8 cellular contexts compared by ENCODE assay signal in genomic region chr2:148813603-148814065, GRCh38.
A peak's percentile ranks its signal among the peaks of the same experiment; 100 is the strongest.
DNase-seq lines count a peak whose midpoint lies in the region; ATAC-seq, FAIRE-seq and TF ChIP-seq lines count a peak whose summit lies in the region.

No MANE protein-coding gene starts in this region.

- H3K27me3 Mint-ChIP-seq in neural crest cell (ENCODE audit: low read depth): peaks cover 4% of the 10 kb centered on the region

- H3K9ac ChIP-seq in HepG2 (ENCODE audit: insufficient read depth, low read depth, low read length): no peak overlapping the region

- 43% methylated on average over 11 of the region's 11 CpGs for WGBS in HepG2 (ENCODE audit: low lambda C conversion rate)
- WGBS in right lobe of liver (ENCODE audit: insufficient coverage, low coverage, low lambda C conversion rate, missing lambda C conversion rate): 67% methylated on average over 9 of the region's 11 CpGs

- no peak overlapping the region for H3K4me3 Mint-ChIP-seq in neural crest cell

- peak; percentile 40 for FAIRE-seq in HepG2 (lab: Jason Lieb, UNC)

- peak overlapping the region; percentile 3 for H3K27ac Mint-ChIP-seq in neural crest cell (ENCODE audit: unreplicated experiment)

- H3K9me3 ChIP-seq in HepG2 (ENCODE audit: low read length): no peaks in the 10 kb centered on the region
- H3K9me3 ChIP-seq in right lobe of liver: no peaks in the 10 kb centered on the region

- POLR2A ChIA-PET in HepG2 (lab: Yijun Ruan, JAX): no interaction called here

- no peaks in the 10 kb centered on the region for H3K4me1 ChIP-seq in HepG2 (ENCODE audit: insufficient read depth, low read length)
- H3K4me1 ChIP-seq in right lobe of liver: no peaks in the 10 kb centered on the region

- H3K27ac ChIP-seq in HepG2 (ENCODE audit: extremely low read length, insufficient read depth, low read length) (no peak overlapping the region), right lobe of liver (no peak overlapping the region)

- no TSS peak for BruUV-seq in HepG2 (replicated peaks; lab: Mats Ljungman, UMichigan)

- no peak for TF ChIP-seq POLR2A in HepG2 (IDR thresholded peaks at IDR 0.05; ENCODE audit: insufficient read depth in 1 of 2, low read depth in 2 of 2, low read length in 2 of 2)
- TF ChIP-seq POLR2A in right lobe of liver (IDR thresholded peaks at IDR 0.05): no peak

- peaks cover 0 to 27% of the 10 kb centered on the region in 2 experiments; a peak in 4 of 5 replicates for H3K27me3 ChIP-seq in HepG2 (ENCODE audit: control insufficient read depth in 1 of 2, insufficient read depth in 2 of 2, low read length in 2 of 2)
- H3K27me3 ChIP-seq in right lobe of liver: no peaks in the 10 kb centered on the region

- TF ChIP-seq CTCF in HepG2 (CRISPR knock-in tag; IDR thresholded peaks at IDR 0.05) (peak; percentile 27; the same call in 1 of the 2 replicates), right lobe of liver (IDR thresholded peaks at IDR 0.05) (no peak), neural crest cell (conservative IDR thresholded peaks at IDR 0.05) (no peak)

- in situ Hi-C loops in HepG2 (cut with HindIII; ENCODE audit: extremely low pct_ligation_motif_present, low pct_unique_long_range_greater_than_20kb): no loop called here

- no peaks in the 10 kb centered on the region for H3K36me3 Mint-ChIP-seq in neural crest cell (ENCODE audit: low read depth)

- CTCF ChIA-PET in HepG2 (lab: Yijun Ruan, JAX; ENCODE audit: low intra/inter-chr PET ratio, low total read pairs): no interaction called here

- H3K4me2 ChIP-seq in HepG2 (ENCODE audit: low read depth, low read length): no peak overlapping the region

- H3K4me1 Mint-ChIP-seq in neural crest cell: peaks cover 7% of the 10 kb centered on the region

- no peaks in the 10 kb centered on the region for H4K20me1 ChIP-seq in HepG2 (ENCODE audit: insufficient read depth, low read length)

- intact Hi-C loops in HepG2 (cut with micrococcal nuclease; ENCODE audit: unreplicated experiment): no loop called here
- intact Hi-C loops in right lobe of liver (cut with DNase I): no loop called here

- no peak for TF ChIP-seq RAD21 in HepG2 (CRISPR knock-in tag; IDR thresholded peaks at IDR 0.05)

- H3K4me3 ChIP-seq in HepG2 (replicated peaks in 1 of 3; ENCODE audit: insufficient read depth in 1 of 3, low read depth in 2 of 3, low read length in 3 of 3): no peak overlapping the region
- no peak overlapping the region for H3K4me3 ChIP-seq in right lobe of liver

- H3K9me3 Mint-ChIP-seq in neural crest cell: no peaks in the 10 kb centered on the region

- DNase-seq in HepG2 (ENCODE audit: low spot score) (no peak), right lobe of liver (no peak), neural crest cell (ENCODE audit: low read depth, low spot score) (no peak), DMS53 (lab: John Stamatoyannopoulos, UW) (no peak), NCI-H774 (lab: John Stamatoyannopoulos, UW) (no peak), DMS79 (lab: John Stamatoyannopoulos, UW) (no peak)
- peak; percentile 49 for DNase-seq in activated CD8-positive, alpha-beta memory T cell treated with anti-CD3 and anti-CD28 coated beads, Interleukin-2, amount 50 U/mL, for 24 hours (ENCODE audit: extremely low read depth)

- peak; percentile 88 for ATAC-seq in HepG2
- no peak for ATAC-seq in right lobe of liver
- peak; percentile 99 for ATAC-seq in HG03442 (IDR thresholded peaks at IDR 0.05; ENCODE audit: unreplicated experiment)

- H2AFZ ChIP-seq in HepG2 (ENCODE audit: low read length): no peak overlapping the region

- H3K79me2 ChIP-seq in HepG2 (ENCODE audit: insufficient read depth, low read length): no peaks in the 10 kb centered on the region

- H3K36me3 ChIP-seq in HepG2 (replicated peaks in 1 of 2; ENCODE audit: control insufficient read depth in 1 of 2, insufficient read depth in 2 of 2, low read length in 2 of 2): no peaks in the 10 kb centered on the region
- no peaks in the 10 kb centered on the region for H3K36me3 ChIP-seq in right lobe of liver

- TF ChIP-seq EP300 in HepG2 (IDR thresholded peaks at IDR 0.05; ENCODE audit: low read depth in 2 of 2, low read length in 2 of 2) (no peak), HepG2 (CRISPR knock-in tag; IDR thresholded peaks at IDR 0.05; ENCODE audit: borderline replicate concordance) (no peak)

TF ChIP-seq in HepG2, 621 proteins besides CTCF, POLR2A, EP300 and RAD21:
- TF ChIP-seq MAFK (conservative IDR thresholded peaks at IDR 0.05 in 1 of 2, IDR thresholded peaks at IDR 0.05 in 1 of 2; ENCODE audit: low read length in 2 of 2): no peak
- peak; percentile 30 for TF ChIP-seq XRCC5 (optimal IDR thresholded peaks at IDR 0.05; ENCODE audit: low read length)
- TF ChIP-seq NCOA5 (CRISPR knock-in tag; IDR thresholded peaks at IDR 0.05): no peak
- no peak for TF ChIP-seq RXRB (CRISPR knock-in tag; IDR thresholded peaks at IDR 0.05; ENCODE audit: borderline replicate concordance)
- 0 out of 2 replicates have a peak, but pooled peaks have one; percentile 16 for TF ChIP-seq SALL1 (CRISPR knock-in tag; IDR thresholded peaks at IDR 0.05)
- TF ChIP-seq ZNF10 (CRISPR knock-in tag; IDR thresholded peaks at IDR 0.05; ENCODE audit: borderline replicate concordance, low read depth): no peak
- TF ChIP-seq ZBTB33 (CRISPR knock-in tag; IDR thresholded peaks at IDR 0.05): peak; percentile 61; the same call in 1 of the 2 replicates
- no peak for TF ChIP-seq NAIF1 (CRISPR knock-in tag; IDR thresholded peaks at IDR 0.05; ENCODE audit: borderline replicate concordance)
- TF ChIP-seq STAG1 (CRISPR knock-in tag; IDR thresholded peaks at IDR 0.05): no peak
- 0 out of 2 replicates have a peak, but pooled peaks have one; percentile 20 for TF ChIP-seq FOSL2 (CRISPR knock-in tag; IDR thresholded peaks at IDR 0.05)

Comparison
In these comparisons a context has a peak if more than half of its experiments do, and no peak if none do; other contexts are left out.
1. ATAC-seq: peak in HepG2 (single experiment) and HG03442 (single experiment); none in right lobe of liver (0 of 4).